Comparison of ENCODE assay signal across 8 cellular contexts in the genomic region with DNA sequence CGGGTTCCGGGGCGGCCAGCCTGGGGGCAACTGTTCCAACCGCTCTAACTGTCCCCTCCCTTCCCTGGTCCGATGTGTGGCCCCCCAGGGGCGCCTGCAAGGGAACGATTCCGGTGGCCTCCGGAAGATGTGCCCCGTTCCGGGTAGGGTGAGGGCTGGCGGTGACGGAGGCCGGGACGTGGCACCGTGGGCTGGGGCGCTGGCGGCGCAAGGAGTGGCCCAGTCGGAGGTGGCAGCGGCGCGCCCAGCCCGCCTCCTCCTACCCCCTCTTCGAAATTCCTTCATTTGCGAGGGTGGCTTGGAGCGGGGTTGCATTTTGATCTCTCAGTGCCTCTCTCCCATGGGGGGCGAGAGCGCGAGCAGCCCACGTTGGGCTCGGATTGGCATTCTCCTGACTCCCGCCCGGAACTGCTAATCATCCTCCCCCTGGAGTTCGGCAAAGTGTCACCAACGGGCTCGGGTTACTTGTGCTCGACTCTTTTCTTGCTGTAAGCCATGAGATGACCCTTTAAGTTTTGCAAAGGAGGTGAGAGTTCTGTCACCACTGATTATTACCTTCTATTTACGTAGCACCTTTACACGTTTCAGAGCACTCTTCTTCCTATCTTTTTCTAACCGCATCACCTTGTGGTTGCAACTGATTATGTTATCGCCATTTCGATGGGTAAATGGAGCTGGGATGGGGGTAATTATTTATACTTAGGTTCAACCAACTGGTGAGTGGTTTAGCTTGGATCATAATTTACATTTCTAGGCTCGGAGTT.
DNase-seq lines count a peak whose midpoint lies in the region; ATAC-seq and TF ChIP-seq lines count a peak whose summit lies in the region.

No MANE protein-coding gene starts in this region.

- H3K9me3 Mint-ChIP-seq in nephron = no peaks in the 10 kb centered on the region
- no peaks in the 10 kb centered on the region for H3K9me3 Mint-ChIP-seq in stimulated activated naive CD8-positive, alpha-beta T cell treated with anti-CD3 and anti-CD28 coated beads, Interleukin-15, amount 100 ng/mL, for 72 hours

- H3K9me3 ChIP-seq in OCI-LY3 (ENCODE audit: insufficient read depth, low read length) = no peaks in the 10 kb centered on the region

- H3K9ac ChIP-seq in OCI-LY3 (ENCODE audit: low read length) = peak overlapping the region; percentile 79

- H3K27ac ChIP-seq in OCI-LY3 (ENCODE audit: low read length) = peak overlapping the region; percentile 57

- no peaks in the 10 kb centered on the region for H3K27me3 ChIP-seq in OCI-LY3 (ENCODE audit: low read depth, low read length)

- H2AFZ ChIP-seq in OCI-LY3 (ENCODE audit: low read depth, low read length) = 0 out of 2 replicates have a peak overlapping the region, but pooled peaks have one; percentile 15

- ATAC-seq in GM18909 (IDR thresholded peaks at IDR 0.05; ENCODE audit: poor library complexity, unreplicated experiment) = peak; percentile 55
- peak; percentile 56 for ATAC-seq in HG03280 (IDR thresholded peaks at IDR 0.05; ENCODE audit: unreplicated experiment)
- ATAC-seq in stimulated activated naive CD8-positive, alpha-beta T cell treated with anti-CD3 and anti-CD28 coated beads, Interleukin-15, amount 100 ng/mL, for 72 hours = peak; percentile 81

- peaks cover 51% of the 10 kb centered on the region for H3K79me2 ChIP-seq in OCI-LY3 (ENCODE audit: low read length)

- H4K20me1 ChIP-seq in OCI-LY3 (ENCODE audit: insufficient read depth, low read length) = peaks cover 14% of the 10 kb centered on the region

- peak overlapping the region; percentile 90 for H3K4me3 ChIP-seq in OCI-LY3 (ENCODE audit: low read length)

- no peak; the same call in 1 of the 2 replicates for TF ChIP-seq CTCF in AG09319 (IDR thresholded peaks at IDR 0.05; ENCODE audit: low read depth, low read length)
- no peak for TF ChIP-seq CTCF in OCI-LY3 (IDR thresholded peaks at IDR 0.05; ENCODE audit: low read depth, low read length)
- TF ChIP-seq CTCF in nephron (IDR thresholded peaks at IDR 0.05; ENCODE audit: unreplicated experiment in 3 of 3) = no peak

- DNase-seq in AG09319 (ENCODE audit: extremely low read depth, low read depth) (peak; percentile 42), fibroblast of peridontal ligament (ENCODE audit: extremely low read depth) (peak; percentile 57)
- peak; percentile 15 to 53 for DNase-seq in activated T-helper 1 cell treated with anti-CD3 and anti-CD28 coated beads, Interleukin-2, amount 50 U/mL, for 16 hours (ENCODE audit: low read depth in 1 of 2, low spot score in 1 of 2)
- DNase-seq in stimulated activated naive CD8-positive, alpha-beta T cell treated with anti-CD3 and anti-CD28 coated beads, Interleukin-15, amount 100 ng/mL, for 72 hours = peak; percentile 72 to 73

- H3K4me1 Mint-ChIP-seq in nephron = peaks cover 19% of the 10 kb centered on the region
- H3K4me1 Mint-ChIP-seq in stimulated activated naive CD8-positive, alpha-beta T cell treated with anti-CD3 and anti-CD28 coated beads, Interleukin-15, amount 100 ng/mL, for 72 hours = peaks cover 46% of the 10 kb centered on the region

- H3K4me2 ChIP-seq in OCI-LY3 (ENCODE audit: low read length) = peak overlapping the region; percentile 84

- peaks cover 10% of the 10 kb centered on the region for H3K36me3 Mint-ChIP-seq in nephron (ENCODE audit: low read depth)

- peak overlapping the region; percentile 89 to 94 (median 94) for H3K4me3 Mint-ChIP-seq in nephron
- H3K4me3 Mint-ChIP-seq in stimulated activated naive CD8-positive, alpha-beta T cell treated with anti-CD3 and anti-CD28 coated beads, Interleukin-15, amount 100 ng/mL, for 72 hours = peak overlapping the region; percentile 94 to 98

- no peaks in the 10 kb centered on the region for H3K27me3 Mint-ChIP-seq in nephron (ENCODE audit: low read depth)
- no peaks in the 10 kb centered on the region for H3K27me3 Mint-ChIP-seq in stimulated activated naive CD8-positive, alpha-beta T cell treated with anti-CD3 and anti-CD28 coated beads, Interleukin-15, amount 100 ng/mL, for 72 hours

- H3K27ac Mint-ChIP-seq in nephron = peak overlapping the region; percentile 75 to 97 (median 90)
- H3K27ac Mint-ChIP-seq in stimulated activated naive CD8-positive, alpha-beta T cell treated with anti-CD3 and anti-CD28 coated beads, Interleukin-15, amount 100 ng/mL, for 72 hours = peak overlapping the region; percentile 96 to 98

- peaks cover 3% of the 10 kb centered on the region for H3K36me3 ChIP-seq in OCI-LY3 (replicated peaks; ENCODE audit: low read depth, low read length)

- peaks cover 5% of the 10 kb centered on the region; the same call in 1 of the 2 replicates for H3K4me1 ChIP-seq in OCI-LY3 (ENCODE audit: low read length)

Comparison
In these comparisons a context has a peak if more than half of its experiments do, and no peak if none do; other contexts are left out.
1. Peak in every context shown above with its lines: DNase-seq, ATAC-seq, H3K4me3 ChIP-seq and H3K27ac ChIP-seq.